In genomic region chr15:27648359-27648758, GRCh38 we compare ENCODE assay signal across 17 cellular contexts.
DNase-seq lines count a peak whose midpoint lies in the region; ATAC-seq, FAIRE-seq and TF ChIP-seq lines count a peak whose summit lies in the region.
"Had no signal": no experiment of that assay in that cellular context is flagged by ENCODE, and none has a peak within 500 bp of the region (broad histone marks: within the 10 kb centered on the region; RNA-seq: fewer than 3 reads in every experiment).

No MANE protein-coding gene starts in this region.

- H3K27me3 ChIP-seq in SK-N-SH (ENCODE audit: insufficient read depth): no peaks in the 10 kb centered on the region
- H3K27me3 ChIP-seq in MM.1S (replicated peaks; ENCODE audit: insufficient read depth, low read length): no peaks in the 10 kb centered on the region
- H3K27me3 ChIP-seq in GM12878 (replicated peaks in 1 of 2; ENCODE audit: control insufficient read depth in 2 of 2, insufficient read depth in 2 of 2, low read length in 1 of 2): no peaks in the 10 kb centered on the region
- H3K27me3 ChIP-seq: BE2C had no signal

- H2AFZ ChIP-seq in SK-N-SH (ENCODE audit: low read depth) (no peak overlapping the region), MM.1S (ENCODE audit: low read length) (no peak overlapping the region; the same call in 1 of the 2 replicates), GM12878 (ENCODE audit: control insufficient read depth, low read depth, low read length) (no peak overlapping the region)

- H3K4me2 ChIP-seq in SK-N-SH (no peak overlapping the region), MM.1S (ENCODE audit: low read depth, low read length) (peak overlapping the region; percentile 11; the same call in 1 of the 2 replicates), GM12878 (ENCODE audit: control insufficient read depth, insufficient read depth) (no peak overlapping the region)

- H3K9me3 Mint-ChIP-seq in activated CD8-positive, alpha-beta T cell treated with anti-CD3 and anti-CD28 coated beads for 36 hours: peaks cover 4% of the 10 kb centered on the region

- ATAC-seq in SK-N-SH treated with all-trans-retinoic acid at 6 μM for 48 hours: no peak
- ATAC-seq in GM12878: no peak
- ATAC-seq in activated CD8-positive, alpha-beta T cell treated with anti-CD3 and anti-CD28 coated beads for 36 hours: no peak
- no peak for ATAC-seq in HG03354 (IDR thresholded peaks at IDR 0.05; ENCODE audit: poor library complexity, severe bottlenecking, unreplicated experiment)

- POLR2A ChIA-PET in SK-N-SH (lab: Yijun Ruan, JAX): no interaction called here
- POLR2A ChIA-PET in GM12878 (lab: Charles Lee): no interaction called here
- POLR2A ChIA-PET in activated CD8-positive, alpha-beta T cell treated with anti-CD3 and anti-CD28 coated beads for 36 hours (lab: Charles Lee): no interaction called here

- H3K27me3 Mint-ChIP-seq in activated CD8-positive, alpha-beta T cell treated with anti-CD3 and anti-CD28 coated beads for 36 hours: no peaks in the 10 kb centered on the region
- H3K27me3 Mint-ChIP-seq: CD8-positive, alpha-beta memory T cell; IgD-negative memory B cell had no signal

- H3K9me3 ChIP-seq in SK-N-SH: no peaks in the 10 kb centered on the region
- no peaks in the 10 kb centered on the region for H3K9me3 ChIP-seq in MM.1S (replicated peaks; ENCODE audit: insufficient read depth, low read length)
- H3K9me3 ChIP-seq in GM12878 (replicated peaks; ENCODE audit: control insufficient read depth, insufficient read depth, low read length): no peaks in the 10 kb centered on the region; the same call in 2 of the 3 replicates
- H3K9me3 ChIP-seq: BE2C had no signal

- 14% methylated on average over 3 of the region's 4 CpGs for WGBS in SK-N-SH (ENCODE audit: low lambda C conversion rate)
- WGBS in GM12878 (ENCODE audit: insufficient coverage, insufficient replicate concordance, low lambda C conversion rate, missing lambda C conversion rate): 0% methylated on average over 4 of the region's 4 CpGs

- no peak for TF ChIP-seq CTCF in SK-N-SH (IDR thresholded peaks at IDR 0.05)
- no peak for TF ChIP-seq CTCF in MM.1S (IDR thresholded peaks at IDR 0.05; ENCODE audit: low read length)
- TF ChIP-seq CTCF in GM12878 (IDR thresholded peaks at IDR 0.05 in 2 of 3, conservative IDR thresholded peaks at IDR 0.05 in 1 of 3; ENCODE audit: control insufficient read depth in 2 of 3, extremely low read depth in 1 of 3, insufficient read depth in 1 of 3, low read depth in 3 of 3, low read length in 3 of 3): no peak
- TF ChIP-seq CTCF in activated CD8-positive, alpha-beta T cell treated with anti-CD3 and anti-CD28 coated beads for 36 hours (IDR thresholded peaks at IDR 0.05): no peak

- DNase-seq in SK-N-SH (peak; percentile 25), MM.1S (no peak), GM12878 (ENCODE audit: low read depth, low spot score) (no peak), nucleus accumbens (lab: John Stamatoyannopoulos, UW) (no peak)
- no peak for DNase-seq in activated CD8-positive, alpha-beta T cell treated with anti-CD3 and anti-CD28 coated beads for 36 hours
- DNase-seq: BE2C; Caco-2; CD8-positive, alpha-beta memory T cell; DND-41; GDM1; GOT3; H9 had no signal

- no peak for TF ChIP-seq POLR2A in GM12878 (IDR thresholded peaks at IDR 0.05; ENCODE audit: low read depth, low read length)

- H3K27ac ChIP-seq in SK-N-SH (ENCODE audit: low read depth in 2 of 2, low read length in 1 of 2) (no peak overlapping the region), MM.1S (ENCODE audit: low read length) (peak overlapping the region; percentile 19; the same call in 1 of the 2 replicates), GM12878 (ENCODE audit: control insufficient read depth, insufficient read depth) (no peak overlapping the region)

- H3K79me2 ChIP-seq in SK-N-SH (ENCODE audit: insufficient read depth) (no peaks in the 10 kb centered on the region), MM.1S (ENCODE audit: low read length) (no peaks in the 10 kb centered on the region), GM12878 (ENCODE audit: control insufficient read depth, insufficient read depth, low read length) (no peaks in the 10 kb centered on the region)

- no peaks in the 10 kb centered on the region for H3F3A ChIP-seq in SK-N-SH (replicated peaks; ENCODE audit: insufficient read depth)
- H3F3A ChIP-seq in MM.1S (ENCODE audit: insufficient read depth, low read length): no peaks in the 10 kb centered on the region

- H3K4me3 ChIP-seq in SK-N-SH (ENCODE audit: low read depth in 2 of 2, low read length in 1 of 2): no peak overlapping the region
- H3K4me3 ChIP-seq in MM.1S (ENCODE audit: low read length): no peak overlapping the region
- H3K4me3 ChIP-seq in GM12878: no peak overlapping the region

- no peaks in the 10 kb centered on the region for H3K4me1 Mint-ChIP-seq in activated CD8-positive, alpha-beta T cell treated with anti-CD3 and anti-CD28 coated beads for 36 hours (ENCODE audit: low read depth)
- H3K4me1 Mint-ChIP-seq: CD8-positive, alpha-beta memory T cell had no signal

- H3K9ac ChIP-seq in SK-N-SH: no peak overlapping the region
- H3K9ac ChIP-seq in MM.1S (ENCODE audit: low read length): no peak overlapping the region
- no peak overlapping the region for H3K9ac ChIP-seq in GM12878 (ENCODE audit: control insufficient read depth, insufficient read depth, low read length)

- H3K36me3 ChIP-seq in SK-N-SH (replicated peaks in 1 of 2; ENCODE audit: control insufficient read depth in 1 of 2, insufficient read depth in 2 of 2, low read length in 1 of 2): no peaks in the 10 kb centered on the region
- H3K36me3 ChIP-seq in MM.1S (replicated peaks; ENCODE audit: insufficient read depth, low read length): no peaks in the 10 kb centered on the region
- H3K36me3 ChIP-seq in GM12878 (ENCODE audit: control insufficient read depth in 2 of 2, insufficient read depth in 2 of 2, low read length in 1 of 2): no peaks in the 10 kb centered on the region
- H3K36me3 ChIP-seq: BE2C had no signal

- no peak overlapping the region for H3K4me3 Mint-ChIP-seq in activated CD8-positive, alpha-beta T cell treated with anti-CD3 and anti-CD28 coated beads for 36 hours
- H3K4me3 Mint-ChIP-seq: CD8-positive, alpha-beta memory T cell; H9; IgD-negative memory B cell had no signal

- H4K20me1 ChIP-seq in SK-N-SH (ENCODE audit: insufficient read depth): no peaks in the 10 kb centered on the region
- H4K20me1 ChIP-seq in MM.1S (ENCODE audit: insufficient read depth, low read length): no peaks in the 10 kb centered on the region
- H4K20me1 ChIP-seq in GM12878 (ENCODE audit: control insufficient read depth, insufficient read depth): no peaks in the 10 kb centered on the region

- in situ Hi-C loops in GM12878 (cut with MboI): no loop called here

- no peaks in the 10 kb centered on the region for H3K9me2 ChIP-seq in SK-N-SH
- H3K9me2 ChIP-seq in MM.1S (replicated peaks; ENCODE audit: insufficient read depth, low read length): no peaks in the 10 kb centered on the region

- no TSS peak for BruUV-seq in GM12878 (replicated peaks; lab: Mats Ljungman, UMichigan)

- RAD21 ChIA-PET in GM12878 (lab: Charles Lee; ENCODE audit: unreplicated experiment): no interaction called here

- intact Hi-C loops in GM12878 (cut with micrococcal nuclease; ENCODE audit: unreplicated experiment): no loop called here
- intact Hi-C loops in activated CD8-positive, alpha-beta T cell treated with anti-CD3 and anti-CD28 coated beads for 36 hours (cut with micrococcal nuclease): no loop called here

- TF ChIP-seq EP300 in SK-N-SH (IDR thresholded peaks at IDR 0.05; ENCODE audit: borderline replicate concordance in 1 of 2, low read depth in 1 of 2, low read length in 1 of 2) (no peak), GM12878 (IDR thresholded peaks at IDR 0.05; ENCODE audit: borderline replicate concordance in 1 of 2, control insufficient read depth in 1 of 2, low read depth in 2 of 2, low read length in 2 of 2) (no peak)

- SMC1A ChIA-PET in GM12878 (lab: Charles Lee; ENCODE audit: uncharacterized antibody, unreplicated experiment): no interaction called here

- TF ChIP-seq RAD21 in SK-N-SH (IDR thresholded peaks at IDR 0.05; ENCODE audit: low read length) (no peak), GM12878 (IDR thresholded peaks at IDR 0.05; ENCODE audit: insufficient read depth, low read depth, low read length) (no peak)

- H3K27ac Mint-ChIP-seq in activated CD8-positive, alpha-beta T cell treated with anti-CD3 and anti-CD28 coated beads for 36 hours: no peak overlapping the region
- H3K27ac Mint-ChIP-seq: CD8-positive, alpha-beta memory T cell; H9; IgD-negative memory B cell had no signal

- H3K4me1 ChIP-seq in SK-N-SH (ENCODE audit: control insufficient read depth in 1 of 2, insufficient read depth in 2 of 2, low read depth in 1 of 2, low read length in 1 of 2): peaks cover 0 to 2% of the 10 kb centered on the region in 2 experiments; a peak in 1 of 4 replicates
- H3K4me1 ChIP-seq in MM.1S (ENCODE audit: low read length): no peaks in the 10 kb centered on the region
- no peaks in the 10 kb centered on the region for H3K4me1 ChIP-seq in GM12878 (ENCODE audit: control insufficient read depth, insufficient read depth, low read length)
- H3K4me1 ChIP-seq: BE2C, Caco-2 had no signal

- CTCF ChIA-PET in SK-N-SH (lab: Yijun Ruan, JAX): interaction anchor here (0.6 to 1.1 kb wide), 2 partner anchors 10 to 206 kb away, joined by 3 read pairs; no protein-coding TSS in a partner anchor
- CTCF ChIA-PET in GM12878 (lab: Yijun Ruan, JAX): no interaction called here
- CTCF ChIA-PET in activated CD8-positive, alpha-beta T cell treated with anti-CD3 and anti-CD28 coated beads for 36 hours (lab: Charles Lee): no interaction called here

- no peaks in the 10 kb centered on the region for H3K36me3 Mint-ChIP-seq in activated CD8-positive, alpha-beta T cell treated with anti-CD3 and anti-CD28 coated beads for 36 hours (ENCODE audit: low read depth)
- H3K36me3 Mint-ChIP-seq: CD8-positive, alpha-beta memory T cell; IgD-negative memory B cell had no signal

- no peak for FAIRE-seq in GM12878 (lab: Jason Lieb, UNC)
- FAIRE-seq: A204.1, GM19239 had no signal

TF ChIP-seq in SK-N-SH, 30 proteins besides CTCF, POLR2A, EP300 and RAD21 (continues in another document):
- TF ChIP-seq MXI1 (IDR thresholded peaks at IDR 0.05; ENCODE audit: low read depth, low read length) (no peak), RCOR1 (IDR thresholded peaks at IDR 0.05; ENCODE audit: low read length) (no peak), FOXM1 (IDR thresholded peaks at IDR 0.05; ENCODE audit: low read depth) (no peak)

TF ChIP-seq in GM12878, 131 proteins besides CTCF, POLR2A, EP300 and RAD21 (continues in another document):
- no peak for TF ChIP-seq MYC (IDR thresholded peaks at IDR 0.05; ENCODE audit: insufficient read depth, insufficient read length, insufficient replicate concordance, low read length, severe bottlenecking)
- TF ChIP-seq EZH2 (IDR thresholded peaks at IDR 0.05; ENCODE audit: borderline replicate concordance, control insufficient read depth, low read depth, low read length): no peak
